In the genomic region with DNA sequence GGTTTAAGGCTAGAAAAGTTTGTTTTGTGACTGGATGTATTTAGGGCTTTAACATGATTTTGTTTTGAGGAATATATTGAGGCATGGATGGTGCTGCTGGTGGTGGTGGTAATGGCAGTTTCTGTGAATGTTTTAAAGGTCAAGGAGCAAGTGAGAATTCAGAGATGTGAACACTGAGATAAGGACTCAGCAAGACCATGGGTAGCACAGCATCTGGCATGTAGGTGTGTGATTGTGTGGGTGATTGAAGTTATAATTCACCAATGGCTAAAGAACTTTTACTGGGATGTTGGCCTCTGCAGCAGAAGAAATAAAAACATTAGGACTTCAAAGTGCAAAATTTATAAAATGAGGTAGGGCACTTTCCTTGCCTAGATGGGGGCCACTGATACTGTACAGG, we compare ENCODE assay signal across 8 cellular contexts.
DNase-seq lines count a peak whose midpoint lies in the region; ATAC-seq and TF ChIP-seq lines count a peak whose summit lies in the region.

No MANE protein-coding gene starts in this region.

- in situ Hi-C loops in mammary epithelial cell (cut with MboI; ENCODE audit: low sequenced_read_pairs in 2 of 2): no loop called here

- no peaks in the 10 kb centered on the region for H3K9me3 ChIP-seq in HEK293 (ENCODE audit: control insufficient read depth, insufficient read depth, low read depth, low read length)
- no peaks in the 10 kb centered on the region for H3K9me3 ChIP-seq in mammary epithelial cell (replicated peaks; ENCODE audit: insufficient read depth, low read length)
- no peaks in the 10 kb centered on the region for H3K9me3 ChIP-seq in aorta (ENCODE audit: control insufficient read depth, low read length)

- H3K36me3 Mint-ChIP-seq in natural killer cell: no peaks in the 10 kb centered on the region

- H3K27ac ChIP-seq in HEK293 (ENCODE audit: extremely low read depth, low read depth, low read length): no peak overlapping the region
- peak overlapping the region; percentile 81 for H3K27ac ChIP-seq in mammary epithelial cell (ENCODE audit: insufficient read depth, low read depth, low read length)
- H3K27ac ChIP-seq in aorta (ENCODE audit: low read depth in 1 of 2, low read length in 2 of 2): no peak overlapping the region

- H3K4me1 Mint-ChIP-seq in natural killer cell: peaks cover 75 to 82% of the 10 kb centered on the region in 2 donors

- ATAC-seq in natural killer cell: no peak
- ATAC-seq in GM21447 (IDR thresholded peaks at IDR 0.05; ENCODE audit: unreplicated experiment): no peak
- no peak for ATAC-seq in aorta (ENCODE audit: low FRiP score)
- ATAC-seq in HG02970 (IDR thresholded peaks at IDR 0.05; ENCODE audit: low FRiP score, unreplicated experiment): no peak

- H3K4me1 ChIP-seq in HEK293 (ENCODE audit: control insufficient read depth, insufficient read depth, low read length): peaks cover 16% of the 10 kb centered on the region
- H3K4me1 ChIP-seq in mammary epithelial cell (ENCODE audit: insufficient read depth, low read length): peaks cover 32% of the 10 kb centered on the region
- peaks cover 3 to 23% of the 10 kb centered on the region in 2 donors for H3K4me1 ChIP-seq in aorta (ENCODE audit: control insufficient read depth in 1 of 2, insufficient read depth in 2 of 2, low read length in 2 of 2)

- TSS peak; percentile 11 for BruUV-seq in mammary epithelial cell (replicated peaks; lab: Mats Ljungman, UMichigan)

- no peak overlapping the region for H2AFZ ChIP-seq in mammary epithelial cell (ENCODE audit: low read depth, low read length)

- peak overlapping the region; percentile 55 for H3K4me3 ChIP-seq in AG10803 (ENCODE audit: low read length)
- no peak overlapping the region for H3K4me3 ChIP-seq in HEK293 (ENCODE audit: low read depth, low read length)
- H3K4me3 ChIP-seq in mammary epithelial cell (replicated peaks in 1 of 3; ENCODE audit: insufficient read depth in 1 of 3, low read depth in 2 of 3, low read length in 3 of 3): peak overlapping the region in 1 of 3 experiments; percentile 6
- H3K4me3 ChIP-seq in aorta (ENCODE audit: low read length in 2 of 2): no peak overlapping the region

- H4K20me1 ChIP-seq in mammary epithelial cell (ENCODE audit: insufficient read depth, low read length): no peaks in the 10 kb centered on the region

- TF ChIP-seq CTCF in AG10803 (conservative IDR thresholded peaks at IDR 0.05; ENCODE audit: low read length): no peak
- no peak for TF ChIP-seq CTCF in HEK293 (tag by site-specific recombination; IDR thresholded peaks at IDR 0.05)
- TF ChIP-seq CTCF in mammary epithelial cell (conservative IDR thresholded peaks at IDR 0.05 in 1 of 2, IDR thresholded peaks at IDR 0.05 in 1 of 2; ENCODE audit: extremely low read depth in 1 of 2, insufficient read depth in 1 of 2, low read depth in 1 of 2, low read length in 2 of 2): no peak
- no peak for TF ChIP-seq CTCF in natural killer cell (IDR thresholded peaks at IDR 0.05)

- no peak for DNase-seq in AG10803 (ENCODE audit: low read depth)
- no peak for DNase-seq in mammary epithelial cell
- DNase-seq in natural killer cell: no peak
- no peak for DNase-seq in aorta
- DNase-seq in stimulated activated CD4-positive, alpha-beta T cell treated with anti-CD3 and anti-CD28 coated beads, Interleukin-4, amount 100 ng/mL, for 24 hours: no peak

- intact Hi-C loops in mammary epithelial cell (cut with micrococcal nuclease): loop anchor here (10.0 kb wide), 1 partner anchor 434 kb away; no protein-coding TSS in a partner anchor
- intact Hi-C loops in natural killer cell (cut with micrococcal nuclease): no loop called here
- intact Hi-C loops in aorta (cut with DNase I): no loop called here

- H3K79me2 ChIP-seq in mammary epithelial cell (ENCODE audit: insufficient read depth, low read length): peaks cover 87% of the 10 kb centered on the region

- peak overlapping the region; percentile 1 for H3K4me2 ChIP-seq in mammary epithelial cell (ENCODE audit: insufficient read depth, low read depth, low read length)

- CTCF ChIA-PET in HEK293 (lab: Yijun Ruan, JAX) (interaction anchor here (1.3 to 3.9 kb wide), 3 partner anchors 12 to 172 kb away, joined by 3 to 21 read pairs (median 10); no protein-coding TSS in a partner anchor), mammary epithelial cell (lab: Charles Lee; ENCODE audit: low non-redundant PET) (no interaction called here)

- no peaks in the 10 kb centered on the region for H3K27me3 ChIP-seq in mammary epithelial cell (ENCODE audit: insufficient read depth, low read length)
- H3K27me3 ChIP-seq in aorta (ENCODE audit: control insufficient read depth in 1 of 2, insufficient read depth in 2 of 2, low read length in 1 of 2): no peaks in the 10 kb centered on the region

- peak overlapping the region; percentile 87 to 90 for H3K27ac Mint-ChIP-seq in natural killer cell

- peak overlapping the region; percentile 0 for H3K4me3 Mint-ChIP-seq in natural killer cell

- dilution Hi-C loops in mammary epithelial cell (cut with HindIII; ENCODE audit: low sequenced_read_pairs): no loop called here

- H3K9ac ChIP-seq in mammary epithelial cell (ENCODE audit: insufficient read depth, low read length): no peak overlapping the region

- POLR2A ChIA-PET in HEK293 (lab: Yijun Ruan, JAX): interaction anchor here (1.3 kb wide), 1 partner anchor 164 kb away, joined by 4 read pairs; no protein-coding TSS in a partner anchor

- H3K36me3 ChIP-seq in HEK293 (ENCODE audit: control insufficient read depth in 2 of 2, insufficient read depth in 1 of 2, low read length in 2 of 2): no peaks in the 10 kb centered on the region
- no peaks in the 10 kb centered on the region for H3K36me3 ChIP-seq in mammary epithelial cell (ENCODE audit: insufficient read depth, low read length)
- H3K36me3 ChIP-seq in aorta (ENCODE audit: control insufficient read depth in 1 of 2, insufficient read depth in 2 of 2, low read length in 1 of 2): no peaks in the 10 kb centered on the region

- H3K9me3 Mint-ChIP-seq in natural killer cell: no peaks in the 10 kb centered on the region

- no peaks in the 10 kb centered on the region for H3K27me3 Mint-ChIP-seq in natural killer cell (ENCODE audit: low read depth in 2 of 2)

TF ChIP-seq in HEK293, 187 proteins besides CTCF, POLR2A, EP300 and RAD21:
- TF ChIP-seq ZNF114 (tag by site-specific recombination; IDR thresholded peaks at IDR 0.05) (no peak), ZFHX2 (tag by site-specific recombination; conservative IDR thresholded peaks at IDR 0.05) (peak; percentile 69), ZNF155 (tag by site-specific recombination; IDR thresholded peaks at IDR 0.05) (no peak), ZSCAN16 (tag by site-specific recombination; IDR thresholded peaks at IDR 0.05) (0 out of 2 replicates have a peak, but pooled peaks have one; percentile 6), ZNF2 (tag by site-specific recombination; IDR thresholded peaks at IDR 0.05) (peak; percentile 7; the same call in 1 of the 2 replicates), HOXC10 (CRISPR knock-in tag; IDR thresholded peaks at IDR 0.05) (no peak), EGR2 (tag by site-specific recombination; IDR thresholded peaks at IDR 0.05; ENCODE audit: low read depth) (peak; percentile 36; the same call in 1 of the 2 replicates), ZNF175 (tag by site-specific recombination; IDR thresholded peaks at IDR 0.05) (no peak), ZBTB17 (tag by site-specific recombination; IDR thresholded peaks at IDR 0.05) (peak; percentile 8; the same call in 1 of the 2 replicates), ZEB2 (tag by site-specific recombination; IDR thresholded peaks at IDR 0.05) (0 out of 2 replicates have a peak, but pooled peaks have one; percentile 6)
